Comparison of ENCODE assay signal across 8 cellular contexts in the genomic region with DNA sequence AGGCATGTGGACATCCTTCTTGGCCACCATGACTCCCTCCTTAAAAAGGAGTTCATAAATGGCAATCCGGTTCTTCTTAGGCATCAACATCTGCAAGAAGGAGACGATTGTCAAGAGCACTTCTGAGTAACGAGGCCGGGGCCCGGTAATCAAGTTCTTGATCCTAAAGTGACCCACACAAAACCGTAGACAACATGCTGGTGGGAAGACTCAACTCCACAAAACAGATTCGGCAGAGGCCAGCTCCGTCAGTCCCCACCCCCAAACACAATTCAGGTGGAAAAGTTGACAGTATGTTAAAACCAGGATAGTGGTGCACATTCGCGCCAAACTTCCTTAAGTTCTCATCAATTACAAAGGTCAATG. TPM values are rescaled to one million over a fixed set of nuclear protein-coding genes. Genes with fewer than 3 reads are reported as not detected.
DNase-seq lines count a peak whose midpoint lies in the region; ATAC-seq and TF ChIP-seq lines count a peak whose summit lies in the region.

No MANE protein-coding gene starts in this region.

- ATAC-seq in GM21723 (IDR thresholded peaks at IDR 0.05; ENCODE audit: unreplicated experiment): peak; percentile 15
- ATAC-seq in HG02973 (IDR thresholded peaks at IDR 0.05; ENCODE audit: unreplicated experiment): no peak

- peak overlapping the region; percentile 95 for H3K27ac ChIP-seq in fibroblast of lung (ENCODE audit: insufficient read depth, low read length)

- H3K9me3 ChIP-seq in fibroblast of lung (ENCODE audit: control insufficient read depth, insufficient read depth, low read depth, low read length): no peaks in the 10 kb centered on the region

- DNase-seq in UCSD-AML1 (lab: John Stamatoyannopoulos, UW; ENCODE audit: unreplicated experiment) (peak; percentile 40), fibroblast of lung (ENCODE audit: low read depth in 2 of 2) (peak; percentile 15 to 22), skeletal muscle cell (ENCODE audit: low read depth) (no peak), NCI-H2171 treated with DMSO at 0.1 percent for 48 hours (lab: John Stamatoyannopoulos, UW) (no peak), Kasumi-1 (lab: John Stamatoyannopoulos, UW) (no peak), GM19240 (ENCODE audit: insufficient read length, low spot score) (no peak)

- peak overlapping the region; percentile 89 for H3K9ac ChIP-seq in fibroblast of lung (ENCODE audit: insufficient read depth, low read length)

- H3K4me3 ChIP-seq in fibroblast of lung (replicated peaks in 1 of 4; ENCODE audit: control extremely low read depth in 1 of 4, insufficient read depth in 1 of 4, low read depth in 3 of 4, low read length in 4 of 4) (peak overlapping the region; percentile 71 to 99 (median 98)), skeletal muscle cell (ENCODE audit: low read depth, low read length) (peak overlapping the region; percentile 95)

- H3K4me1 ChIP-seq in fibroblast of lung (ENCODE audit: control insufficient read depth, extremely low read depth, insufficient read depth, low read length): peaks cover 15% of the 10 kb centered on the region

- H2AFZ ChIP-seq in fibroblast of lung (ENCODE audit: low read length): no peak overlapping the region

- no peak for TF ChIP-seq CTCF in fibroblast of lung (conservative IDR thresholded peaks at IDR 0.05 in 1 of 2, IDR thresholded peaks at IDR 0.05 in 1 of 2; ENCODE audit: low read depth in 1 of 2, low read length in 2 of 2)

- no peaks in the 10 kb centered on the region for H4K20me1 ChIP-seq in fibroblast of lung (ENCODE audit: control insufficient read depth, extremely low read depth, insufficient read depth, low read length)

- no peaks in the 10 kb centered on the region for H3K27me3 ChIP-seq in fibroblast of lung (ENCODE audit: control insufficient read depth, insufficient read depth, low read length)

- H3K79me2 ChIP-seq in fibroblast of lung (ENCODE audit: control insufficient read depth, insufficient read depth, low read length): peaks cover 43% of the 10 kb centered on the region

- H3K36me3 ChIP-seq in fibroblast of lung (ENCODE audit: control insufficient read depth, insufficient read depth, low read length): peaks cover 17% of the 10 kb centered on the region

- peak overlapping the region; percentile 98 for H3K4me2 ChIP-seq in fibroblast of lung (ENCODE audit: extremely low read depth, insufficient read depth, low read length)

RNA-seq across cellular contexts. Expression of a gene that starts 0.8 kb away (rescaled TPM):
- 1,649 and 1,873 TPM in 2 replicates for total RNA-seq in fibroblast of lung
- polyA plus RNA-seq in fibroblast of lung: 2,883 and 3,469 TPM in 2 replicates
- polyA plus RNA-seq in fibroblast of lung (2012): 2,322 and 2,629 TPM in 2 replicates
- polyA minus RNA-seq in fibroblast of lung (ENCODE audit: low replicate concordance): 2,669 and 3,796 TPM in 2 replicates

RNA-seq across cellular contexts. Expression of a gene that starts 32.6 kb away (rescaled TPM):
- total RNA-seq in fibroblast of lung: 11.6 and 16.0 TPM in 2 replicates
- polyA plus RNA-seq in fibroblast of lung: 23.4 and 27.4 TPM in 2 replicates
- 9.7 and 11.1 TPM in 2 replicates for polyA plus RNA-seq in fibroblast of lung (2012)
- polyA minus RNA-seq in fibroblast of lung (ENCODE audit: low replicate concordance): 10.8 and 11.8 TPM in 2 replicates

RNA-seq across cellular contexts. Expression of a gene that starts 40.8 kb away (rescaled TPM):
- total RNA-seq in fibroblast of lung: under 0.01 TPM in 1 of 2 replicates, not detected in the other
- 0.02 TPM in 1 of 2 replicates, not detected in the other for polyA plus RNA-seq in fibroblast of lung
- not detected in 2 replicates for polyA plus RNA-seq in fibroblast of lung (2012)
- polyA minus RNA-seq in fibroblast of lung (ENCODE audit: low replicate concordance): not detected in 2 replicates

Comparison
In these comparisons a context has a peak if more than half of its experiments do, and no peak if none do; other contexts are left out.
1. DNase-seq: peak in UCSD-AML1 (single experiment) and fibroblast of lung (2 of 2); none in skeletal muscle cell (single experiment), NCI-H2171 treated with DMSO at 0.1 percent for 48 hours (single experiment), Kasumi-1 (0 of 2) and GM19240 (single experiment).